10 cellular contexts compared by ENCODE assay signal in the genomic region with DNA sequence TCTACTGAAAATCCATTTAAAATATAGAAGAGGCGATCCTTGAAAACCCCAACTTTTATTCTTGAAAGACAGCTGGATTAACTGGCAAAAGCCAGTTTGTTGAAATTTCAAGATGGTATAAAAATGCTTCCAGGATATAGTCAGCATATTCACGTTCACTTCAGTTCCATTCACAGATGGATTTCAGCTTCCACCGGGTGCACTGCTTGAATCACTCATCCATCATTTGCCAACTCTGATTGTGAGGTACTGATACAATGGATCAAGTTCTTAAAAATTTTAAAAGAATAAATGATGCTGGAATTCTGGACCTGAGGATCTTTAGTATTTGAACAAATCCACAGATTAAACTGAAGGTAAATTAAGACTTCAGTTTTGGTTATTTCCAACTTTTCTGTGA. TPM values are rescaled to one million over a fixed set of nuclear protein-coding genes. Genes with fewer than 3 reads are reported as not detected.
A peak's percentile ranks its signal among the peaks of the same experiment; 100 is the strongest.
DNase-seq lines count a peak whose midpoint lies in the region; ATAC-seq and TF ChIP-seq lines count a peak whose summit lies in the region.
"Had no signal": no experiment of that assay in that cellular context is flagged by ENCODE, and none has a peak within 500 bp of the region (broad histone marks: within the 10 kb centered on the region; RNA-seq: fewer than 3 reads in every experiment).

No MANE protein-coding gene starts in this region.

- WGBS in GM23248 (ENCODE audit: low coverage in 1 of 2, low lambda C conversion rate in 2 of 2, missing lambda C conversion rate in 2 of 2), 2 experiments = 33 to 35% methylated on average over 3 of the region's 3 CpGs
- WGBS in thyroid gland, 2 donors = 55 to 58% methylated on average over 3 of the region's 3 CpGs

- H3K27me3 ChIP-seq in AG04450 (ENCODE audit: control insufficient read depth, insufficient read depth, low read length) = no peaks in the 10 kb centered on the region
- no peaks in the 10 kb centered on the region for H3K27me3 ChIP-seq in GM23248 (replicated peaks; ENCODE audit: insufficient read depth)
- no peaks in the 10 kb centered on the region for H3K27me3 ChIP-seq in lower lobe of right lung (ENCODE audit: low read depth)
- H3K27me3 ChIP-seq in thyroid gland = no peaks in the 10 kb centered on the region
- H3K27me3 ChIP-seq: adrenal gland, Peyer's patch had no signal

- peaks cover 11% of the 10 kb centered on the region; the same call in 1 of the 2 replicates for H4K20me1 ChIP-seq in GM23248 (ENCODE audit: insufficient read depth)

- in situ Hi-C loops in GM23248 (cut with MboI) = no loop called here
- in situ Hi-C loops in GM13976 (cut with MboI; ENCODE audit: low sequenced_read_pairs, unreplicated experiment) = no loop called here

- H3F3A ChIP-seq in GM23248 (ENCODE audit: insufficient read depth) = peaks cover 64% of the 10 kb centered on the region

- no peak overlapping the region for H2AFZ ChIP-seq in GM23248

- no peak for DNase-seq in AG04450 (ENCODE audit: low read depth, low spot score)
- DNase-seq in GM23248 = peak; percentile 59
- DNase-seq in amniotic epithelial cell (ENCODE audit: low read depth) = peak; percentile 28
- DNase-seq in lower lobe of right lung = no peak
- no peak for DNase-seq in thyroid gland
- no peak for DNase-seq in COLO829 (ENCODE audit: low spot score)
- DNase-seq in GM13976 (ENCODE audit: low spot score) = no peak
- DNase-seq: adrenal gland, Peyer's patch had no signal

- CTCF ChIA-PET in AG04450 (lab: Charles Lee) = interaction anchor here (1.6 to 3.9 kb wide), 3 partner anchors 26 to 253 kb away, joined by 3 to 25 read pairs (median 15); no protein-coding TSS in a partner anchor

- peaks cover 85% of the 10 kb centered on the region for H3K79me2 ChIP-seq in GM23248 (ENCODE audit: insufficient read depth)

- peak overlapping the region; percentile 99 for H3K9ac ChIP-seq in GM23248

- intact Hi-C loops in lower lobe of right lung (cut with DNase I) = no loop called here
- intact Hi-C loops in thyroid gland (cut with DNase I) = loop anchor here (10.0 kb wide), 1 partner anchor 112 kb away; no protein-coding TSS in a partner anchor

- no peak for TF ChIP-seq CTCF in AG04450 (IDR thresholded peaks at IDR 0.05; ENCODE audit: low read depth, low read length)
- TF ChIP-seq CTCF in lower lobe of right lung (IDR thresholded peaks at IDR 0.05) = no peak
- TF ChIP-seq CTCF in thyroid gland (IDR thresholded peaks at IDR 0.05) = no peak
- TF ChIP-seq CTCF in GM13976 (IDR thresholded peaks at IDR 0.05; ENCODE audit: borderline replicate concordance, control extremely low read depth, extremely low read depth, insufficient read depth, missing control alignments) = no peak

- H3K4me2 ChIP-seq in GM23248 (ENCODE audit: unreplicated experiment) = peak overlapping the region; percentile 87

- ATAC-seq in lower lobe of right lung (no peak), GM19351 (IDR thresholded peaks at IDR 0.05; ENCODE audit: unreplicated experiment) (no peak)

- H3K4me3 ChIP-seq in AG04450 (ENCODE audit: low read depth, low read length) (peak overlapping the region; percentile 79), GM23248 (peak overlapping the region; percentile 86), lower lobe of right lung (peak overlapping the region; percentile 93), thyroid gland (replicated peaks in 1 of 3) (no peak overlapping the region)

- H3K36me3 ChIP-seq in GM23248 (ENCODE audit: low read depth) (no peaks in the 10 kb centered on the region), lower lobe of right lung (no peaks in the 10 kb centered on the region), thyroid gland (no peaks in the 10 kb centered on the region)
- H3K36me3 ChIP-seq: adrenal gland, Peyer's patch had no signal

- H3K27ac ChIP-seq in AG04450 (ENCODE audit: low read depth, low read length) = no peak overlapping the region
- peak overlapping the region; percentile 87; the same call in 1 of the 2 replicates for H3K27ac ChIP-seq in GM23248
- H3K27ac ChIP-seq in lower lobe of right lung = no peak overlapping the region
- no peak overlapping the region for H3K27ac ChIP-seq in thyroid gland
- H3K27ac ChIP-seq: adrenal gland, Peyer's patch had no signal

- H3K4me1 ChIP-seq in GM23248 (ENCODE audit: insufficient read depth) (peaks cover 46% of the 10 kb centered on the region), lower lobe of right lung (peaks cover 62% of the 10 kb centered on the region), thyroid gland (peaks cover 46 to 55% of the 10 kb centered on the region in 2 donors)

- H3K9me2 ChIP-seq in GM23248 (ENCODE audit: insufficient read depth) = no peaks in the 10 kb centered on the region

- POLR2A ChIA-PET in AG04450 (lab: Yijun Ruan, JAX) = interaction anchor here (0.9 kb wide), 1 partner anchor 35 kb away, joined by 3 read pairs; a partner anchor contains a TSS

- H3K9me3 ChIP-seq in AG04450 (ENCODE audit: control insufficient read depth, insufficient read depth, low read length) (no peaks in the 10 kb centered on the region; the same call in 1 of the 2 replicates), GM23248 (ENCODE audit: low read depth) (no peaks in the 10 kb centered on the region), lower lobe of right lung (no peaks in the 10 kb centered on the region), thyroid gland (no peaks in the 10 kb centered on the region)
- H3K9me3 ChIP-seq: adrenal gland, Peyer's patch had no signal

- no peak for TF ChIP-seq POLR2A in thyroid gland (IDR thresholded peaks at IDR 0.05)

RNA-seq across cellular contexts. Expression of a gene that starts 2.4 kb away (rescaled TPM):
- polyA plus RNA-seq in AG04450 (2011; rRNA removed) (7.6 TPM in 2 replicates), GM23248 (2016; fragmentation: Nextera tagmentation; extraction: Ambion mirVana) (1.4 and 1.6 TPM in 2 replicates)
- 6.1 and 9.0 TPM in 2 replicates for polyA minus RNA-seq in AG04450 (2011; rRNA and poly(A)+ RNA removed)
- 17.0 and 17.3 TPM in 2 replicates for total RNA-seq in GM23248 (2014; rRNA removed; shearing (Covaris generic))
- total RNA-seq in lower lobe of right lung (23.9 TPM), thyroid gland (10 to 100 TPM; 25.6 to 47.4 (median 31.5) TPM)

RNA-seq across cellular contexts. Expression of a gene that starts 35.0 kb away (rescaled TPM):
- polyA plus RNA-seq in AG04450 (2011; rRNA removed) (141 and 164 TPM in 2 replicates), GM23248 (2016; fragmentation: Nextera tagmentation; extraction: Ambion mirVana) (165 and 166 TPM in 2 replicates)
- polyA minus RNA-seq in AG04450 (2011; rRNA and poly(A)+ RNA removed) = 96.0 and 107 TPM in 2 replicates
- 138 and 179 TPM in 2 replicates for total RNA-seq in GM23248 (2014; rRNA removed; shearing (Covaris generic))
- total RNA-seq in lower lobe of right lung (139 TPM), thyroid gland (100 to 1,000 TPM; 126 to 198 (median 144) TPM)

Comparison
In these comparisons a context has a peak if more than half of its experiments do, and no peak if none do; other contexts are left out.
1. DNase-seq: peak in GM23248 (single experiment) and amniotic epithelial cell (single experiment); none in AG04450 (single experiment), lower lobe of right lung (single experiment), thyroid gland (0 of 2), COLO829 (single experiment) and GM13976 (single experiment).
2. H3K4me3 ChIP-seq: peak in AG04450 (single experiment), GM23248 (single experiment) and lower lobe of right lung (single experiment); none in thyroid gland (0 of 3).